In genomic region chr11:45151362-45151982, GRCh38 we compare ENCODE assay signal across 23 cellular contexts.
"Had no signal": no experiment of that assay in that cellular context is flagged by ENCODE, and none has a peak within 500 bp of the region (broad histone marks: within the 10 kb centered on the region; RNA-seq: fewer than 3 reads in every experiment).

No MANE protein-coding gene starts in this region.

- DNase-seq: activated CD4-positive, alpha-beta T cell treated with anti-CD3 and anti-CD28 coated beads, Interleukin-2, amount 10 ng/mL, durations not matched to agents 7 days and 5 days; activated CD4-positive, CD25-positive, alpha-beta regulatory T cell; activated CD8-positive, alpha-beta T cell treated with anti-CD3 and anti-CD28 coated beads, Interleukin-2, amount 10 ng/mL, durations not matched to agents 7 days and 5 days; activated naive CD4-positive, alpha-beta T cell; activated naive CD8-positive, alpha-beta T cell treated with anti-CD3 and anti-CD28 coated beads for 36 hours; amniotic stem cell; endodermal cell; foreskin fibroblast; hypothalamus; left lung; mammary epithelial cell; mucosa of descending colon; naive B cell; ovary; psoas muscle; right cardiac atrium; stimulated activated CD4-positive, alpha-beta T cell treated with anti-CD3 and anti-CD28 coated beads, Interleukin-15, amount 100 ng/mL, for 24 hours; stimulated activated CD4-positive, alpha-beta T cell treated with anti-CD3 and anti-CD28 coated beads, Interleukin-2, amount 100 ng/mL, for 48 hours; transverse colon had no signal

- H3K36me3 ChIP-seq: cardiac muscle cell, left lung, neural progenitor cell, ovary, transverse colon had no signal

- H3K27ac ChIP-seq: cardiac muscle cell, epithelial cell of prostate, left lung, neural progenitor cell, ovary, psoas muscle, skin epidermis, transverse colon had no signal

- H3K27me3 ChIP-seq: cardiac muscle cell, left lung, ovary, transverse colon had no signal

- H3K9me3 ChIP-seq: left lung, mucosa of descending colon, ovary, psoas muscle, transverse colon had no signal

- H3K4me3 ChIP-seq: cardiac muscle cell, left lung, mucosa of descending colon, neural progenitor cell, ovary, psoas muscle, skin epidermis, transverse colon had no signal

- H3K9ac ChIP-seq: neural progenitor cell had no signal
